26 cellular contexts compared by ENCODE assay signal in the genomic region with DNA sequence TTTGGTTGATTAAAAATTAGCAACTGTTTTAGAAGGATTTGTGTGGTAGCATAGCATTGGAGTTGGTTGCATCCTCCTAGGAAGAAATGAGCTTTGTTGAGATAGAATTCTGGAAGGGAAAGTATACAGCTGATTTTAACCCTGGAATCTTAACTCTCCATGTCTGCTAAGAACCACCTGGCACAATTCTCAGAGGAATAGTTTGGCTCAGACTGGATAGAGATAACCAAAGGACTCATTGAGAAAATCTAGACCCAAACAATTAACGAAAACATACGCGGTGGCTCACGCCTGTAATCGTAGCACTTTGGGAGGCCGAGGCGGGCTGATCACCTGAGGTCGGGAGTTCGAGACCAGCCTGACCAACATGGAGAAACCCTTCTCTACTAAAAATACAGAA.
"Had no signal": no experiment of that assay in that cellular context is flagged by ENCODE, and none has a peak within 500 bp of the region (broad histone marks: within the 10 kb centered on the region; RNA-seq: fewer than 3 reads in every experiment).

No MANE protein-coding gene starts in this region.

- H3K4me3 ChIP-seq: psoas muscle, right lobe of liver, sigmoid colon, stomach, thoracic aorta, thyroid gland, tibial nerve, upper lobe of left lung, uterus had no signal

- FAIRE-seq: small intestine had no signal

- H3K9me3 ChIP-seq: neutrophil, psoas muscle, right lobe of liver, sigmoid colon, stomach, thoracic aorta, thyroid gland, tibial nerve, upper lobe of left lung, uterus had no signal

- H3K27ac ChIP-seq: neutrophil, parathyroid adenoma, psoas muscle, right lobe of liver, sigmoid colon, stomach, thoracic aorta, thyroid gland, upper lobe of left lung, uterus had no signal

- H3K27me3 ChIP-seq: neutrophil, right lobe of liver, sigmoid colon, stomach, thyroid gland, tibial nerve, upper lobe of left lung, uterus had no signal

- H3K36me3 ChIP-seq: neutrophil, right lobe of liver, sigmoid colon, stomach, thoracic aorta, thyroid gland, tibial nerve, upper lobe of left lung, uterus had no signal

- ATAC-seq: naive thymus-derived CD8-positive, alpha-beta T cell; natural killer cell treated with Interleukin-12 subunit alpha and Interleukin-12 subunit beta and Interleukin-15 and Interleukin-18, amount 100 ng/mL, for 72 hours; psoas muscle; right cardiac atrium; right lobe of liver; stimulated activated effector memory CD8-positive, alpha-beta T cell treated with anti-CD3 and anti-CD28 coated beads, Interleukin-12 subunit alpha, Interleukin-12 subunit beta, amount 100 ng/mL, for 72 hours; stimulated activated naive B cell treated with anti-CD40 and anti-IgM and Interleukin-4, amounts not matched to agents 10 μg/mL and 1 μg/mL and 100 μg/mL, for 72 hours had no signal

- DNase-seq: naive thymus-derived CD8-positive, alpha-beta T cell; nephron progenitor cell; nucleus accumbens; posterior cingulate gyrus; psoas muscle; right cardiac atrium; right lobe of liver; sigmoid colon; small intestine; stimulated activated CD4-positive, alpha-beta T cell treated with anti-CD3 and anti-CD28 coated beads, Interleukin-15, amount 100 ng/mL, for 24 hours; stimulated activated CD4-positive, alpha-beta T cell treated with anti-CD3 and anti-CD28 coated beads, Interleukin-2, amount 100 ng/mL, for 24 hours; stimulated activated CD4-positive, alpha-beta T cell treated with anti-CD3 and anti-CD28 coated beads, Interleukin-2, amount 100 ng/mL, for 48 hours; stimulated activated CD4-positive, alpha-beta T cell treated with anti-CD3 and anti-CD28 coated beads, Interleukin-4, amount 100 ng/mL, for 24 hours; stimulated activated naive B cell treated with anti-CD40 and anti-IgM and Interleukin-4, amounts not matched to agents 10 μg/mL and 1 μg/mL and 100 μg/mL, for 72 hours; stimulated activated naive CD4-positive, alpha-beta T cell treated with Interleukin-2 at 50 U/mL for 16 hours; stomach; thyroid gland; trophoblast cell; uterus had no signal

- H3K4me1 ChIP-seq: parathyroid adenoma, psoas muscle, sigmoid colon, stomach, thyroid gland, tibial nerve, upper lobe of left lung, uterus had no signal
